Comparison of ENCODE assay signal across 1 cellular context in genomic region chr12:12032771-12033588, GRCh38.
TF ChIP-seq lines count a peak whose summit lies in the region.

No MANE protein-coding gene starts in this region.

TF ChIP-seq in GM12878, 131 proteins besides CTCF, POLR2A, EP300 and RAD21 (continued from another document and continues in another):
- TF ChIP-seq ZNF592 (IDR thresholded peaks at IDR 0.05) (0 out of 2 replicates have a peak, but pooled peaks have one; percentile 2), EGR1 (IDR thresholded peaks at IDR 0.05; ENCODE audit: borderline replicate concordance in 1 of 2, low read depth in 2 of 2, low read length in 2 of 2) (no peak), ZBTB11 (CRISPR knock-in tag; IDR thresholded peaks at IDR 0.05) (no peak), STAT3 (IDR thresholded peaks at IDR 0.05; ENCODE audit: low read depth, low read length) (no peak), BACH1 (IDR thresholded peaks at IDR 0.05; ENCODE audit: borderline replicate concordance) (no peak), ATF2 (IDR thresholded peaks at IDR 0.05; ENCODE audit: low read length) (no peak), ELK1 (IDR thresholded peaks at IDR 0.05; ENCODE audit: low read depth, low read length) (no peak; the same call in 1 of the 2 replicates), CEBPB (IDR thresholded peaks at IDR 0.05; ENCODE audit: borderline replicate concordance in 1 of 2, low read depth in 2 of 2, low read length in 2 of 2) (no peak), POLR2AphosphoS5 (IDR thresholded peaks at IDR 0.05; ENCODE audit: low read length) (no peak; the same call in none of the 2 replicates), NR2C1 (IDR thresholded peaks at IDR 0.05) (no peak), HDGF (IDR thresholded peaks at IDR 0.05) (no peak), SIN3A (IDR thresholded peaks at IDR 0.05; ENCODE audit: low read depth, low read length) (no peak), ZBED1 (IDR thresholded peaks at IDR 0.05; ENCODE audit: borderline replicate concordance) (no peak), POU2F2 (IDR thresholded peaks at IDR 0.05; ENCODE audit: borderline replicate concordance, low read depth, low read length) (no peak), RB1 (IDR thresholded peaks at IDR 0.05; ENCODE audit: borderline replicate concordance) (no peak), MAX (IDR thresholded peaks at IDR 0.05; ENCODE audit: low read depth, low read length) (0 out of 2 replicates have a peak, but pooled peaks have one; percentile 8), SKIL (IDR thresholded peaks at IDR 0.05; ENCODE audit: low read depth, poor library complexity, severe bottlenecking) (peak; percentile 75), ZZZ3 (IDR thresholded peaks at IDR 0.05; ENCODE audit: control insufficient read depth, insufficient read length, low read depth) (no peak), SMAD1 (IDR thresholded peaks at IDR 0.05; ENCODE audit: low read depth, partially characterized antibody) (no peak), NKRF (conservative IDR thresholded peaks at IDR 0.05) (0 out of 2 replicates have a peak, but pooled peaks have one; percentile 15), CBX3 (IDR thresholded peaks at IDR 0.05; ENCODE audit: borderline replicate concordance, low read depth) (no peak), NRF1 (conservative IDR thresholded peaks at IDR 0.05; ENCODE audit: low read depth, low read length) (no peak), SIX5 (IDR thresholded peaks at IDR 0.05; ENCODE audit: low read depth, low read length, severe bottlenecking) (no peak), GATAD2B (conservative IDR thresholded peaks at IDR 0.05; ENCODE audit: low read depth) (peak; percentile 77), ATF3 (IDR thresholded peaks at IDR 0.05; ENCODE audit: borderline replicate concordance, extremely low read depth, low read depth, low read length) (no peak), YBX1 (IDR thresholded peaks at IDR 0.05) (no peak), ZNF384 (IDR thresholded peaks at IDR 0.05; ENCODE audit: borderline replicate concordance, low read depth, low read length) (no peak), NBN (IDR thresholded peaks at IDR 0.05) (no peak), E4F1 (IDR thresholded peaks at IDR 0.05; ENCODE audit: borderline replicate concordance, partially characterized antibody) (no peak), TCF3 (IDR thresholded peaks at IDR 0.05; ENCODE audit: borderline replicate concordance, insufficient read depth, low read depth, low read length) (no peak), RCOR1 (conservative IDR thresholded peaks at IDR 0.05; ENCODE audit: low read depth, low read length) (0 out of 2 replicates have a peak, but pooled peaks have one; percentile 14), BCL3 (IDR thresholded peaks at IDR 0.05; ENCODE audit: borderline replicate concordance, insufficient read depth, low read depth, low read length, poor library complexity, severe bottlenecking) (no peak), ZBTB33 (IDR thresholded peaks at IDR 0.05) (0 out of 2 replicates have a peak, but pooled peaks have one; percentile 11), ZNF24 (IDR thresholded peaks at IDR 0.05) (no peak), NFIC (IDR thresholded peaks at IDR 0.05; ENCODE audit: low read depth, low read length) (peak; percentile 52; the same call in 1 of the 2 replicates), BRCA1 (IDR thresholded peaks at IDR 0.05; ENCODE audit: low read depth, low read length) (no peak), SUZ12 (IDR thresholded peaks at IDR 0.05; ENCODE audit: unreplicated experiment) (no peak)
